8 cellular contexts compared by ENCODE assay signal in the genomic region with DNA sequence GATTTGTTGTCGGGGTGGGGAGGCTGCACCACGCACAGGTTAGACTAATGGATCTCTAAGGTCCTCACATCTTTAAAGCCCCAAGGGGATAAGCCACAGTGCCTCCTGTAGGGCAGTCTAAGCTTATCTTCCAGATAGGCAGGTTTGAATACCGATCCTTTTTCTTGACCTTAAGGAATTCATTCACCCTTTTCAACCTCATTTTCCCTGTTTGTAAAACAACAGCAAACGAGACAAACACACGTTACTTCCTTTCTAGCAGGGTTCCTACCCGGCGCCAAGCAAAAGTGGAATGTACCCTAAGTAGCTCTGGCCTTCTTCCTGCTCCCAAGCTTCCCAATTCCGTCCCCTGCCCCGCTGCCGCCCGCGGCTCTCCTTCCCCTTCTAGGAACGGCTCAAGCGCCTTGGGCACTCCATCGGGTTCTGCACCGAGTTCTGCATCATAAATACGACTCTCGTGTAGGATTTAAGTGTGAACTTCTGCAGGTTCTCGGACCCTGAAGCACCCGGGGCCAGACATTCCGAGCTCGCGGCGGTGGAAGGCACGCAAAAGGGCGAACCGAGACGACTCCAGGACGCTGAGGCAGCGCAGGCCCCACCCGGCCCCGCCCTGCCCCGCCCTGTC. TPM values are rescaled to one million over a fixed set of nuclear protein-coding genes. Genes with fewer than 3 reads are reported as not detected.
DNase-seq lines count a peak whose midpoint lies in the region; ATAC-seq and TF ChIP-seq lines count a peak whose summit lies in the region.

No MANE protein-coding gene starts in this region.

- no peaks in the 10 kb centered on the region for H3K27me3 Mint-ChIP-seq in activated naive CD8-positive, alpha-beta T cell treated with anti-CD3 and anti-CD28 coated beads, Interleukin-2, amount 50 U/mL, for 24 hours

- peak overlapping the region; percentile 84 for H3K4me3 ChIP-seq in retinal pigment epithelial cell (ENCODE audit: low read length)

- no peak for DNase-seq in Right ventricle myocardium inferior (ENCODE audit: missing footprints)
- no peak for DNase-seq in cardiac septum (ENCODE audit: low spot score)
- DNase-seq in NCI-H82 treated with DMSO at 0.1 percent for 48 hours (lab: John Stamatoyannopoulos, UW; ENCODE audit: unreplicated experiment): peak; percentile 69
- DNase-seq in activated naive CD8-positive, alpha-beta T cell treated with anti-CD3 and anti-CD28 coated beads, Interleukin-2, amount 50 U/mL, for 24 hours: peak; percentile 23
- peak; percentile 49 for DNase-seq in hepatic stellate cell (ENCODE audit: low spot score)
- no peak for DNase-seq in retinal pigment epithelial cell (ENCODE audit: low read depth)

- peaks cover 40% of the 10 kb centered on the region for H3K36me3 Mint-ChIP-seq in activated naive CD8-positive, alpha-beta T cell treated with anti-CD3 and anti-CD28 coated beads, Interleukin-2, amount 50 U/mL, for 24 hours (ENCODE audit: low read depth)

- no peaks in the 10 kb centered on the region for H3K9me3 Mint-ChIP-seq in activated naive CD8-positive, alpha-beta T cell treated with anti-CD3 and anti-CD28 coated beads, Interleukin-2, amount 50 U/mL, for 24 hours

- TF ChIP-seq CTCF in retinal pigment epithelial cell (conservative IDR thresholded peaks at IDR 0.05; ENCODE audit: low read depth, low read length): peak; percentile 72

- H3K4me1 Mint-ChIP-seq in activated naive CD8-positive, alpha-beta T cell treated with anti-CD3 and anti-CD28 coated beads, Interleukin-2, amount 50 U/mL, for 24 hours: peaks cover 35% of the 10 kb centered on the region

- peak overlapping the region; percentile 86 for H3K27ac Mint-ChIP-seq in activated naive CD8-positive, alpha-beta T cell treated with anti-CD3 and anti-CD28 coated beads, Interleukin-2, amount 50 U/mL, for 24 hours

- peak overlapping the region; percentile 95 for H3K4me3 Mint-ChIP-seq in activated naive CD8-positive, alpha-beta T cell treated with anti-CD3 and anti-CD28 coated beads, Interleukin-2, amount 50 U/mL, for 24 hours

- peak; percentile 36 for ATAC-seq in Right ventricle myocardium inferior
- peak; percentile 20 for ATAC-seq in HG02970 (IDR thresholded peaks at IDR 0.05; ENCODE audit: low FRiP score, unreplicated experiment)
- peak; percentile 16 for ATAC-seq in activated naive CD8-positive, alpha-beta T cell treated with anti-CD3 and anti-CD28 coated beads, Interleukin-2, amount 50 U/mL, for 24 hours
- ATAC-seq in GM18868 (IDR thresholded peaks at IDR 0.05; ENCODE audit: unreplicated experiment): no peak

- intact Hi-C loops in Right ventricle myocardium inferior (cut with DNase I) (loop anchor here (2.0 kb wide), 1 partner anchor 119 kb away; no protein-coding TSS in a partner anchor), cardiac septum (cut with DNase I) (loop anchor here (5.0 kb wide), 1 partner anchor 121 kb away; no protein-coding TSS in a partner anchor)

RNA-seq across cellular contexts. Expression of gene CDC20, which starts 0.5 kb away (rescaled TPM):
- total RNA-seq in Right ventricle myocardium inferior (1.6 TPM), cardiac septum (0.78 TPM)

RNA-seq across cellular contexts. Expression of gene ELOVL1, which starts 9.6 kb away (rescaled TPM):
- total RNA-seq in Right ventricle myocardium inferior (34.4 TPM), cardiac septum (37.8 TPM)

RNA-seq across cellular contexts. Expression of gene MPL, which starts 20.6 kb away (rescaled TPM):
- total RNA-seq in Right ventricle myocardium inferior (0.73 TPM), cardiac septum (1.6 TPM)

RNA-seq across cellular contexts. Expression of gene MED8, which starts 31.4 kb away (rescaled TPM):
- total RNA-seq in Right ventricle myocardium inferior (18.0 TPM), cardiac septum (17.9 TPM)

RNA-seq across cellular contexts. Expression of gene SZT2, which starts 31.5 kb away (rescaled TPM):
- total RNA-seq in Right ventricle myocardium inferior (22.5 TPM), cardiac septum (35.7 TPM)

Comparison
In these comparisons a context has a peak if more than half of its experiments do, and no peak if none do; other contexts are left out.
1. DNase-seq: peak in NCI-H82 treated with DMSO at 0.1 percent for 48 hours (single experiment), activated naive CD8-positive, alpha-beta T cell treated with anti-CD3 and anti-CD28 coated beads, Interleukin-2, amount 50 U/mL, for 24 hours (single experiment) and hepatic stellate cell (single experiment); none in Right ventricle myocardium inferior (single experiment), cardiac septum (single experiment) and retinal pigment epithelial cell (single experiment).